Comparison of ENCODE assay signal across 20 cellular contexts in genomic region chr5:67335391-67335790, GRCh38.
A peak's percentile ranks its signal among the peaks of the same experiment; 100 is the strongest.
DNase-seq lines count a peak whose midpoint lies in the region; ATAC-seq, FAIRE-seq and TF ChIP-seq lines count a peak whose summit lies in the region.
"Had no signal": no experiment of that assay in that cellular context is flagged by ENCODE, and none has a peak within 500 bp of the region (broad histone marks: within the 10 kb centered on the region; RNA-seq: fewer than 3 reads in every experiment).

No MANE protein-coding gene starts in this region.

- 77 to 88% (median 82%) methylated on average over 5 of the region's 5 CpGs for WGBS in stomach, 5 donors

- no peak for TF ChIP-seq EP300 in stomach (IDR thresholded peaks at IDR 0.05)

- TF ChIP-seq CTCF in D721Med (IDR thresholded peaks at IDR 0.05; ENCODE audit: insufficient read depth, missing control alignments) = no peak
- no peak for TF ChIP-seq CTCF in uterus (IDR thresholded peaks at IDR 0.05)
- TF ChIP-seq CTCF in lower lobe of right lung (IDR thresholded peaks at IDR 0.05) = no peak
- no peak for TF ChIP-seq CTCF in stomach (IDR thresholded peaks at IDR 0.05)

- H3K4me1 ChIP-seq in uterus = peaks cover 0 to 7% of the 10 kb centered on the region in 2 donors
- H3K4me1 ChIP-seq in lower lobe of right lung = no peaks in the 10 kb centered on the region
- H3K4me1 ChIP-seq in stomach = no peaks in the 10 kb centered on the region
- H3K4me1 ChIP-seq: Caco-2, HAP-1 had no signal

- H3K4me3 ChIP-seq in SK-N-MC (peak overlapping the region; percentile 2; the same call in 1 of the 2 replicates), uterus (no peak overlapping the region), lower lobe of right lung (no peak overlapping the region), stomach (no peak overlapping the region)
- H3K4me3 ChIP-seq: BLaER1, HAP-1 had no signal

- H3K36me3 ChIP-seq in SK-N-MC (ENCODE audit: insufficient read depth, low read length) (no peaks in the 10 kb centered on the region), uterus (no peaks in the 10 kb centered on the region), lower lobe of right lung (no peaks in the 10 kb centered on the region), stomach (no peaks in the 10 kb centered on the region)
- H3K36me3 ChIP-seq: BLaER1, HAP-1 had no signal

- no peak overlapping the region for H3K9ac ChIP-seq in SK-N-MC (ENCODE audit: insufficient read length)
- H3K9ac ChIP-seq: BLaER1 had no signal

- H3K27ac ChIP-seq in SK-N-MC = no peak overlapping the region
- H3K27ac ChIP-seq in uterus = peak overlapping the region; percentile 21 to 24
- H3K27ac ChIP-seq in lower lobe of right lung = no peak overlapping the region
- no peak overlapping the region for H3K27ac ChIP-seq in stomach
- H3K27ac ChIP-seq: BLaER1, C4-2B had no signal

- H3K9me3 ChIP-seq in SK-N-MC (ENCODE audit: low read depth, low read length) (no peaks in the 10 kb centered on the region), uterus (no peaks in the 10 kb centered on the region), lower lobe of right lung (peaks cover 13% of the 10 kb centered on the region), stomach (peaks cover 0 to 5% (median 4%) of the 10 kb centered on the region in 4 donors)
- H3K9me3 ChIP-seq: HAP-1 had no signal

- FAIRE-seq in D721Med (lab: Jason Lieb, UNC) = peak; percentile 35
- FAIRE-seq: GM12891, GM18507, H54 had no signal

- no peak for TF ChIP-seq POLR2A in uterus (IDR thresholded peaks at IDR 0.05)
- no peak for TF ChIP-seq POLR2A in stomach (IDR thresholded peaks at IDR 0.05)

- no peak for ATAC-seq in lower lobe of right lung
- no peak for ATAC-seq in HG02852 (IDR thresholded peaks at IDR 0.05; ENCODE audit: unreplicated experiment)
- ATAC-seq: CD8-positive, alpha-beta T cell had no signal

- DNase-seq in D721Med (ENCODE audit: insufficient read length, low spot score) (no peak), SK-N-MC (ENCODE audit: low read depth, low spot score) (no peak), fibroblast of peridontal ligament (ENCODE audit: extremely low read depth) (peak; percentile 37), uterus (no peak), lower lobe of right lung (no peak), stomach (no peak)
- DNase-seq: Caco-2; CD4-positive, CD25-positive, alpha-beta regulatory T cell; CD8-positive, alpha-beta T cell; DMS 273 treated with DMSO at 0.1 percent for 48 hours; DMS79; GF-D8; GOT3 had no signal

- intact Hi-C loops in uterus (cut with DNase I; ENCODE audit: low total_unique reads) (no loop called here), lower lobe of right lung (cut with DNase I) (no loop called here), stomach (cut with DNase I; ENCODE audit: low total_unique reads) (no loop called here)

- H3K27me3 ChIP-seq in uterus (no peaks in the 10 kb centered on the region), lower lobe of right lung (ENCODE audit: low read depth) (no peaks in the 10 kb centered on the region), stomach (no peaks in the 10 kb centered on the region)
- H3K27me3 ChIP-seq: BLaER1 had no signal

Comparison
In these comparisons a context has a peak if more than half of its experiments do, and no peak if none do; other contexts are left out.
1. H3K27ac ChIP-seq: peak in uterus (2 of 2); none in SK-N-MC (single experiment), lower lobe of right lung (single experiment) and stomach (0 of 5).